In genomic region chr16:87240211-87241134, GRCh38 we compare ENCODE assay signal across 16 cellular contexts.
DNase-seq lines count a peak whose midpoint lies in the region; ATAC-seq and TF ChIP-seq lines count a peak whose summit lies in the region.
"Had no signal": no experiment of that assay in that cellular context is flagged by ENCODE, and none has a peak within 500 bp of the region (broad histone marks: within the 10 kb centered on the region; RNA-seq: fewer than 3 reads in every experiment).

No MANE protein-coding gene starts in this region.

- H3K27ac ChIP-seq in parathyroid adenoma, result no peak overlapping the region
- H3K27ac ChIP-seq: heart left ventricle had no signal

- no peaks in the 10 kb centered on the region for H3K36me3 ChIP-seq in parathyroid adenoma (ENCODE audit: control insufficient read depth, insufficient read depth, low read length)
- H3K36me3 ChIP-seq: heart left ventricle had no signal

- H3K4me2 ChIP-seq in parathyroid adenoma (ENCODE audit: low read length), result peak overlapping the region; percentile 74

- H2AFZ ChIP-seq in parathyroid adenoma, result no peak overlapping the region

- H3K9me3 ChIP-seq in parathyroid adenoma (ENCODE audit: control insufficient read depth, low read length), result no peaks in the 10 kb centered on the region
- H3K9me3 ChIP-seq: heart left ventricle had no signal

- no peaks in the 10 kb centered on the region for H3K9me3 Mint-ChIP-seq in activated CD8-positive, alpha-beta T cell treated with anti-CD3 and anti-CD28 coated beads, Interleukin-2, amount 10 ng/mL, durations not matched to agents 7 days and 5 days (ENCODE audit: insufficient read depth)
- H3K9me3 Mint-ChIP-seq: naive B cell, WTC11 had no signal

- CTCF ChIA-PET in activated CD8-positive, alpha-beta T cell treated with anti-CD3 and anti-CD28 coated beads, Interleukin-2, amount 10 ng/mL, durations not matched to agents 7 days and 5 days (lab: Charles Lee), result no interaction called here

- POLR2A ChIA-PET in activated CD8-positive, alpha-beta T cell treated with anti-CD3 and anti-CD28 coated beads, Interleukin-2, amount 10 ng/mL, durations not matched to agents 7 days and 5 days (lab: Charles Lee), result no interaction called here

- DNase-seq in EH (ENCODE audit: low read depth) (peak; percentile 79), LNCaP clone FGC (ENCODE audit: low read depth) (peak; percentile 77), epithelial cell of esophagus (ENCODE audit: low read depth) (peak; percentile 65), MV-4-11 (lab: John Stamatoyannopoulos, UW) (no peak), NCI-H2227 (lab: John Stamatoyannopoulos, UW; ENCODE audit: unreplicated experiment) (no peak)
- DNase-seq in activated CD8-positive, alpha-beta T cell treated with anti-CD3 and anti-CD28 coated beads, Interleukin-2, amount 10 ng/mL, durations not matched to agents 7 days and 5 days, result no peak
- DNase-seq: caudate nucleus, heart left ventricle, left cardiac atrium, naive B cell, NCI-H1092 treated with DMSO at 0.1 percent for 48 hours, NCI-H2227 treated with DMSO at 0.1 percent for 48 hours, SW 1271 had no signal

- ATAC-seq in activated CD8-positive, alpha-beta T cell treated with anti-CD3 and anti-CD28 coated beads, Interleukin-2, amount 10 ng/mL, durations not matched to agents 7 days and 5 days, result no peak
- ATAC-seq: heart left ventricle, left cardiac atrium, WTC11 had no signal

- peaks cover 18% of the 10 kb centered on the region for H3K4me1 Mint-ChIP-seq in activated CD8-positive, alpha-beta T cell treated with anti-CD3 and anti-CD28 coated beads, Interleukin-2, amount 10 ng/mL, durations not matched to agents 7 days and 5 days (ENCODE audit: low read depth)

- H3K79me2 ChIP-seq in parathyroid adenoma, result no peaks in the 10 kb centered on the region

- H3K4me1 ChIP-seq in parathyroid adenoma, result peaks cover 11% of the 10 kb centered on the region
- H3K4me1 ChIP-seq: heart left ventricle had no signal

- H3K27ac Mint-ChIP-seq in activated CD8-positive, alpha-beta T cell treated with anti-CD3 and anti-CD28 coated beads, Interleukin-2, amount 10 ng/mL, durations not matched to agents 7 days and 5 days, result no peak overlapping the region
- H3K27ac Mint-ChIP-seq: activated naive CD8-positive, alpha-beta T cell; WTC11 had no signal

- peaks cover 22% of the 10 kb centered on the region for H3K27me3 Mint-ChIP-seq in activated CD8-positive, alpha-beta T cell treated with anti-CD3 and anti-CD28 coated beads, Interleukin-2, amount 10 ng/mL, durations not matched to agents 7 days and 5 days (ENCODE audit: low read depth)

- no peaks in the 10 kb centered on the region for H3K27me3 ChIP-seq in parathyroid adenoma (ENCODE audit: control insufficient read depth, insufficient read depth, low read length)

- no peak overlapping the region for H3K9ac ChIP-seq in parathyroid adenoma

- H3K4me3 Mint-ChIP-seq in activated CD8-positive, alpha-beta T cell treated with anti-CD3 and anti-CD28 coated beads, Interleukin-2, amount 10 ng/mL, durations not matched to agents 7 days and 5 days, result no peak overlapping the region
- H3K4me3 Mint-ChIP-seq: activated naive CD8-positive, alpha-beta T cell; naive B cell; WTC11 had no signal

- H3K4me3 ChIP-seq in LNCaP clone FGC (ENCODE audit: low read depth, low read length) (peak overlapping the region; percentile 6), epithelial cell of esophagus (ENCODE audit: low read length) (no peak overlapping the region), parathyroid adenoma (ENCODE audit: low read depth, low read length) (peak overlapping the region; percentile 39)
- H3K4me3 ChIP-seq: heart left ventricle had no signal

- no peak for TF ChIP-seq CTCF in LNCaP clone FGC (IDR thresholded peaks at IDR 0.05; ENCODE audit: control insufficient read depth, extremely low read depth, insufficient read depth)
- TF ChIP-seq CTCF in epithelial cell of esophagus (IDR thresholded peaks at IDR 0.05; ENCODE audit: insufficient read depth, low read depth, low read length, missing control alignments), result no peak
- TF ChIP-seq CTCF in parathyroid adenoma (IDR thresholded peaks at IDR 0.05), result no peak

- H3K36me3 Mint-ChIP-seq in activated CD8-positive, alpha-beta T cell treated with anti-CD3 and anti-CD28 coated beads, Interleukin-2, amount 10 ng/mL, durations not matched to agents 7 days and 5 days (ENCODE audit: low read depth), result no peaks in the 10 kb centered on the region
- H3K36me3 Mint-ChIP-seq: activated naive CD8-positive, alpha-beta T cell; naive B cell; WTC11 had no signal

Comparison
In these comparisons a context has a peak if more than half of its experiments do, and no peak if none do; other contexts are left out.
1. DNase-seq: peak in EH (single experiment), LNCaP clone FGC (single experiment) and epithelial cell of esophagus (single experiment); none in MV-4-11 (single experiment), activated CD8-positive, alpha-beta T cell treated with anti-CD3 and anti-CD28 coated beads, Interleukin-2, amount 10 ng/mL, durations not matched to agents 7 days and 5 days (single experiment) and NCI-H2227 (single experiment).